7 cellular contexts compared by ENCODE assay signal in the genomic region with DNA sequence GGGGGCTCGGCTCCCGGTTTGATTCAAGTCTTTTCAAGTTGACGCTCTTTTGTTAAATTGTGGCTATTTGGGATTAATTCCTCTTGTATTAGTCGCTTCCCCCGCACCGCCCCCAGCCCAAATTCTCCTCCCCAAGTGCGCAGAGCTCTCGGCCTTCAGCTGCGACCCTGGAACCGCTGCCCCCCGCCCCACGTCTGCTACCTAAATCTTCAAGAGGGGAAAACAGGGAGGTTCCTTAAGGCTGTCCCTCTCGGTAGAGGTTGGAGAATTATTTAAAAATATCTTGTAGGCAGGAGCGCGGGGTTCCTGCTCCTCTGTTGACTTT. TPM values are rescaled to one million over a fixed set of nuclear protein-coding genes. Genes with fewer than 3 reads are reported as not detected.
A peak's percentile ranks its signal among the peaks of the same experiment; 100 is the strongest.
DNase-seq lines count a peak whose midpoint lies in the region; TF ChIP-seq lines count a peak whose summit lies in the region.

No MANE protein-coding gene starts in this region.

- no peak for TF ChIP-seq POLR2A in adrenal gland (IDR thresholded peaks at IDR 0.05)

- no peaks in the 10 kb centered on the region for H3K9me3 Mint-ChIP-seq in IgD-negative memory B cell

- peaks cover 2% of the 10 kb centered on the region for H3K27me3 Mint-ChIP-seq in IgD-negative memory B cell

- H3K27ac Mint-ChIP-seq in IgD-negative memory B cell = peak overlapping the region in 2 of 3 donors; percentile 81 to 97

- peak overlapping the region in 4 of 5 donors; percentile 65 to 94 (median 80) for H3K27ac ChIP-seq in adrenal gland
- H3K27ac ChIP-seq in substantia nigra (ENCODE audit: low read depth, low read length, poor library complexity, severe bottlenecking) = peak overlapping the region; percentile 45

- 0 to 28% (median 10%) methylated on average over 4 to 15 of the region's 15 CpGs for WGBS in adrenal gland, 4 donors

- peaks cover 6 to 13% (median 12%) of the 10 kb centered on the region in 3 donors for H3K4me1 Mint-ChIP-seq in IgD-negative memory B cell

- DNase-seq in adrenal gland (no peak), kidney epithelial cell (ENCODE audit: low read depth) (no peak), substantia nigra (lab: John Stamatoyannopoulos, UW) (peak in 2 of 49 donors; percentile 5 to 11), germinal center (ENCODE audit: low spot score) (no peak), NCI-H2196 (lab: John Stamatoyannopoulos, UW; ENCODE audit: unreplicated experiment) (no peak), KBM-7 (no peak)

- TF ChIP-seq CTCF in adrenal gland (IDR thresholded peaks at IDR 0.05) (no peak), kidney epithelial cell (IDR thresholded peaks at IDR 0.05; ENCODE audit: insufficient read depth, low read length, poor library complexity, severe bottlenecking) (no peak)

- H3K4me1 ChIP-seq in adrenal gland (replicated peaks in 1 of 2) = peaks cover 11 to 16% of the 10 kb centered on the region in 2 donors

- no peaks in the 10 kb centered on the region for H3K36me3 ChIP-seq in adrenal gland (replicated peaks in 1 of 2)
- no peaks in the 10 kb centered on the region for H3K36me3 ChIP-seq in kidney epithelial cell (ENCODE audit: control insufficient read depth, insufficient read depth, low read length)

- in situ Hi-C loops in KBM-7 (cut with MboI; ENCODE audit: low pct_unique_long_range_greater_than_20kb, low sequenced_read_pairs) = loop anchor here (25.0 kb wide), 1 partner anchor 170 kb away; no protein-coding TSS in a partner anchor

- peaks cover under 1% of the 10 kb centered on the region for H3K27me3 ChIP-seq in adrenal gland
- no peaks in the 10 kb centered on the region for H3K27me3 ChIP-seq in kidney epithelial cell (ENCODE audit: control insufficient read depth, insufficient read depth, low read length)

- H3K4me3 ChIP-seq in adrenal gland (peak overlapping the region in 2 of 4 donors; percentile 15 to 71), kidney epithelial cell (ENCODE audit: low read depth, low read length) (peak overlapping the region; percentile 59)

- H3K9me3 ChIP-seq in adrenal gland (replicated peaks in 1 of 3) = no peaks in the 10 kb centered on the region

- peak overlapping the region; percentile 86 to 96 (median 93) for H3K4me3 Mint-ChIP-seq in IgD-negative memory B cell

- H3K36me3 Mint-ChIP-seq in IgD-negative memory B cell = peaks cover 1% of the 10 kb centered on the region

- intact Hi-C loops in adrenal gland (cut with DNase I) = no loop called here

RNA-seq across cellular contexts. Expression of a gene that starts 0.9 kb away (rescaled TPM):
- polyA plus RNA-seq in IgD-negative memory B cell = 7.2 TPM
- 10 to 100 TPM; 27.8 to 41.9 (median 38.1) TPM for total RNA-seq in adrenal gland
- polyA plus RNA-seq in adrenal gland = 10 to 100 TPM in 1 of 3 donors, 1 to 10 TPM in 2; 6.2 to 34.6 (median 8.2) TPM
- total RNA-seq in kidney epithelial cell = 25.3 and 26.6 TPM in 2 replicates
